Comparison of ENCODE assay signal across 16 cellular contexts in genomic region chr2:1656326-1656960, GRCh38.
DNase-seq lines count a peak whose midpoint lies in the region; ATAC-seq and TF ChIP-seq lines count a peak whose summit lies in the region.
"Had no signal": no experiment of that assay in that cellular context is flagged by ENCODE, and none has a peak within 500 bp of the region (broad histone marks: within the 10 kb centered on the region; RNA-seq: fewer than 3 reads in every experiment).

No MANE protein-coding gene starts in this region.

- H3K4me1 ChIP-seq in rectal smooth muscle tissue (ENCODE audit: control insufficient read depth, insufficient read depth, low read length) = peaks cover 26% of the 10 kb centered on the region
- H3K4me1 ChIP-seq: BLaER1 treated with 17β-estradiol and CSF1 and Interleukin-3, amounts not matched to agents 10 nM and 100 nM; pancreas had no signal

- H3K4me3 Mint-ChIP-seq in activated CD4-positive, alpha-beta T cell treated with anti-CD3 and anti-CD28 coated beads, Interleukin-2, amount 10 ng/mL, durations not matched to agents 7 days and 5 days = no peak overlapping the region
- no peak overlapping the region for H3K4me3 Mint-ChIP-seq in activated T-helper 1 cell treated with anti-CD3 and anti-CD28 coated beads, Interleukin-12 subunit alpha, Interleukin-12 subunit beta, Interleukin-2, Interleukin-4 antibody, amounts not matched to agents 30 ng/mL and 10 ng/mL and 1 ng/mL, durations not matched to agents 14 hours and 24 hours and 36 hours
- H3K4me3 Mint-ChIP-seq: activated CD4-positive, alpha-beta T cell treated with anti-CD3 and anti-CD28 coated beads for 36 hours; dendritic cell treated with granulocyte-macrophage colony-stimulating factor and Interleukin-4, amounts not matched to agents 40 ng/mL and 50 ng/mL, for 4 days; mesothelial cell of epicardium had no signal

- no peak overlapping the region for H3K9ac ChIP-seq in rectal smooth muscle tissue (ENCODE audit: low read length)

- intact Hi-C loops in activated T-helper 1 cell treated with anti-CD3 and anti-CD28 coated beads, Interleukin-12 subunit alpha, Interleukin-12 subunit beta, Interleukin-2, Interleukin-4 antibody, amounts not matched to agents 30 ng/mL and 10 ng/mL and 1 ng/mL, durations not matched to agents 14 hours and 24 hours and 36 hours (cut with micrococcal nuclease) = no loop called here

- peak; percentile 11 for TF ChIP-seq CTCF in choroid plexus epithelial cell (conservative IDR thresholded peaks at IDR 0.05; ENCODE audit: low read depth, low read length)

- no peak overlapping the region for H3K27ac Mint-ChIP-seq in activated CD4-positive, alpha-beta T cell treated with anti-CD3 and anti-CD28 coated beads, Interleukin-2, amount 10 ng/mL, durations not matched to agents 7 days and 5 days
- no peak overlapping the region for H3K27ac Mint-ChIP-seq in activated T-helper 1 cell treated with anti-CD3 and anti-CD28 coated beads, Interleukin-12 subunit alpha, Interleukin-12 subunit beta, Interleukin-2, Interleukin-4 antibody, amounts not matched to agents 30 ng/mL and 10 ng/mL and 1 ng/mL, durations not matched to agents 14 hours and 24 hours and 36 hours
- H3K27ac Mint-ChIP-seq: activated CD4-positive, alpha-beta T cell treated with anti-CD3 and anti-CD28 coated beads for 36 hours; dendritic cell treated with granulocyte-macrophage colony-stimulating factor and Interleukin-4, amounts not matched to agents 40 ng/mL and 50 ng/mL, for 4 days had no signal

- H3K9me3 Mint-ChIP-seq in activated CD4-positive, alpha-beta T cell treated with anti-CD3 and anti-CD28 coated beads, Interleukin-2, amount 10 ng/mL, durations not matched to agents 7 days and 5 days = no peaks in the 10 kb centered on the region
- no peaks in the 10 kb centered on the region for H3K9me3 Mint-ChIP-seq in activated T-helper 1 cell treated with anti-CD3 and anti-CD28 coated beads, Interleukin-12 subunit alpha, Interleukin-12 subunit beta, Interleukin-2, Interleukin-4 antibody, amounts not matched to agents 30 ng/mL and 10 ng/mL and 1 ng/mL, durations not matched to agents 14 hours and 24 hours and 36 hours
- H3K9me3 Mint-ChIP-seq: dendritic cell treated with granulocyte-macrophage colony-stimulating factor and Interleukin-4, amounts not matched to agents 40 ng/mL and 50 ng/mL, for 4 days; mesothelial cell of epicardium had no signal

- H3K4me3 ChIP-seq in choroid plexus epithelial cell (ENCODE audit: low read depth, low read length) = no peak overlapping the region
- no peak overlapping the region for H3K4me3 ChIP-seq in rectal smooth muscle tissue (ENCODE audit: low read length)
- H3K4me3 ChIP-seq: BLaER1 treated with 17β-estradiol and CSF1 and Interleukin-3, amounts not matched to agents 10 nM and 100 nM; pancreas had no signal

- TF ChIP-seq RAD21 in Ishikawa (IDR thresholded peaks at IDR 0.05; ENCODE audit: low read depth) = peak; percentile 44; the same call in 1 of the 2 replicates

- TF ChIP-seq EP300 in Ishikawa (IDR thresholded peaks at IDR 0.05; ENCODE audit: borderline replicate concordance) = no peak

- no peak for ATAC-seq in HG02588 (IDR thresholded peaks at IDR 0.05; ENCODE audit: unreplicated experiment)
- ATAC-seq: pancreas had no signal

- H3K36me3 Mint-ChIP-seq in activated CD4-positive, alpha-beta T cell treated with anti-CD3 and anti-CD28 coated beads, Interleukin-2, amount 10 ng/mL, durations not matched to agents 7 days and 5 days (ENCODE audit: low read depth) = no peaks in the 10 kb centered on the region
- no peaks in the 10 kb centered on the region for H3K36me3 Mint-ChIP-seq in activated T-helper 1 cell treated with anti-CD3 and anti-CD28 coated beads, Interleukin-12 subunit alpha, Interleukin-12 subunit beta, Interleukin-2, Interleukin-4 antibody, amounts not matched to agents 30 ng/mL and 10 ng/mL and 1 ng/mL, durations not matched to agents 14 hours and 24 hours and 36 hours (ENCODE audit: low read depth)

- POLR2A ChIA-PET in activated CD4-positive, alpha-beta T cell treated with anti-CD3 and anti-CD28 coated beads, Interleukin-2, amount 10 ng/mL, durations not matched to agents 7 days and 5 days (lab: Charles Lee) = no interaction called here

- H3K27ac ChIP-seq in rectal smooth muscle tissue (ENCODE audit: low read depth, low read length) = peak overlapping the region; percentile 33
- H3K27ac ChIP-seq: pancreas had no signal

- peaks cover 19% of the 10 kb centered on the region for H3K36me3 ChIP-seq in rectal smooth muscle tissue (ENCODE audit: control insufficient read depth, insufficient read depth, low read length)
- H3K36me3 ChIP-seq: pancreas had no signal

- H3K4me1 Mint-ChIP-seq in activated CD4-positive, alpha-beta T cell treated with anti-CD3 and anti-CD28 coated beads, Interleukin-2, amount 10 ng/mL, durations not matched to agents 7 days and 5 days = no peaks in the 10 kb centered on the region
- no peaks in the 10 kb centered on the region for H3K4me1 Mint-ChIP-seq in activated T-helper 1 cell treated with anti-CD3 and anti-CD28 coated beads, Interleukin-12 subunit alpha, Interleukin-12 subunit beta, Interleukin-2, Interleukin-4 antibody, amounts not matched to agents 30 ng/mL and 10 ng/mL and 1 ng/mL, durations not matched to agents 14 hours and 24 hours and 36 hours (ENCODE audit: low read depth)
- H3K4me1 Mint-ChIP-seq: activated CD4-positive, alpha-beta T cell treated with anti-CD3 and anti-CD28 coated beads for 36 hours had no signal

- CTCF ChIA-PET in activated CD4-positive, alpha-beta T cell treated with anti-CD3 and anti-CD28 coated beads, Interleukin-2, amount 10 ng/mL, durations not matched to agents 7 days and 5 days (lab: Charles Lee) = no interaction called here

- H3K27me3 ChIP-seq in rectal smooth muscle tissue (ENCODE audit: control insufficient read depth, insufficient read depth, low read length) = no peaks in the 10 kb centered on the region
- H3K27me3 ChIP-seq: BLaER1 treated with 17β-estradiol and CSF1 and Interleukin-3, amounts not matched to agents 10 nM and 100 nM; pancreas had no signal

- DNase-seq in Daoy (ENCODE audit: low read depth) = peak; percentile 37
- DNase-seq in choroid plexus epithelial cell (ENCODE audit: low read depth) = no peak
- DNase-seq in activated CD4-positive, alpha-beta T cell treated with anti-CD3 and anti-CD28 coated beads, Interleukin-2, amount 10 ng/mL, durations not matched to agents 7 days and 5 days = no peak
- DNase-seq in pons (ENCODE audit: low spot score) = no peak
- no peak for DNase-seq in activated T-helper 1 cell treated with anti-CD3 and anti-CD28 coated beads, Interleukin-12 subunit alpha, Interleukin-12 subunit beta, Interleukin-2, Interleukin-4 antibody, amounts not matched to agents 30 ng/mL and 10 ng/mL and 1 ng/mL, durations not matched to agents 14 hours and 24 hours and 36 hours (ENCODE audit: low spot score)
- DNase-seq: activated CD4-positive, alpha-beta T cell treated with anti-CD3 and anti-CD28 coated beads for 36 hours; activated T-cell treated with anti-CD3 and anti-CD28 coated beads, Interleukin-2, amount 50 U/mL, for 1 hour; NCI-H1930; stimulated activated CD8-positive, alpha-beta memory T cell treated with anti-CD3 and anti-CD28 coated beads, Interleukin-4, amount 100 ng/mL, for 48 hours had no signal

- no peaks in the 10 kb centered on the region for H3K27me3 Mint-ChIP-seq in activated CD4-positive, alpha-beta T cell treated with anti-CD3 and anti-CD28 coated beads, Interleukin-2, amount 10 ng/mL, durations not matched to agents 7 days and 5 days
- H3K27me3 Mint-ChIP-seq in activated T-helper 1 cell treated with anti-CD3 and anti-CD28 coated beads, Interleukin-12 subunit alpha, Interleukin-12 subunit beta, Interleukin-2, Interleukin-4 antibody, amounts not matched to agents 30 ng/mL and 10 ng/mL and 1 ng/mL, durations not matched to agents 14 hours and 24 hours and 36 hours (ENCODE audit: insufficient read depth) = no peaks in the 10 kb centered on the region
- H3K27me3 Mint-ChIP-seq: dendritic cell treated with granulocyte-macrophage colony-stimulating factor and Interleukin-4, amounts not matched to agents 40 ng/mL and 50 ng/mL, for 4 days had no signal

TF ChIP-seq in Ishikawa, 13 proteins besides CTCF, POLR2A, EP300 and RAD21 (continues in another document):
- no peak for TF ChIP-seq MAX (IDR thresholded peaks at IDR 0.05)
- TF ChIP-seq REST (IDR thresholded peaks at IDR 0.05; ENCODE audit: low read depth) = no peak
- no peak for TF ChIP-seq NFIC (IDR thresholded peaks at IDR 0.05)
- TF ChIP-seq USF1 (IDR thresholded peaks at IDR 0.05) = no peak
- TF ChIP-seq FOXM1 (IDR thresholded peaks at IDR 0.05; ENCODE audit: borderline replicate concordance, low read depth) = no peak
